14 cellular contexts compared by ENCODE assay signal in genomic region chr20:64164123-64164836, GRCh38.
A peak's percentile ranks its signal among the peaks of the same experiment; 100 is the strongest.
DNase-seq lines count a peak whose midpoint lies in the region; ATAC-seq lines count a peak whose summit lies in the region.
"Had no signal": no experiment of that assay in that cellular context is flagged by ENCODE, and none has a peak within 500 bp of the region (broad histone marks: within the 10 kb centered on the region; RNA-seq: fewer than 3 reads in every experiment).

Gene MYT1 (plus strand): TSS chr20:64164452. CDS start chr20:64198862, 34,410 bp downstream.

- peak within 1 kb of the TSS; percentile 47 for H3K27ac ChIP-seq in cingulate gyrus (ENCODE audit: low read depth, low read length)
- H3K27ac ChIP-seq: hepatocyte, lower lobe of right lung, SJSA1 had no signal

- DNase-seq in DMS 273 treated with DMSO at 0.1 percent for 48 hours (lab: John Stamatoyannopoulos, UW) (peak; percentile 76), NCI-H146 treated with DMSO at 0.1 percent for 48 hours (lab: John Stamatoyannopoulos, UW; ENCODE audit: unreplicated experiment) (peak; percentile 96), NCI-H524 treated with DMSO at 0.1 percent for 48 hours (lab: John Stamatoyannopoulos, UW) (peak; percentile 85), Ammon's horn (ENCODE audit: low spot score) (no peak)
- no peak for DNase-seq in stimulated activated naive CD4-positive, alpha-beta T cell treated with Interleukin-2 at 50 U/mL for 16 hours (lab: John Stamatoyannopoulos, UW)
- DNase-seq in stimulated activated CD4-positive, alpha-beta T cell treated with anti-CD3 and anti-CD28 coated beads, Interleukin-12 subunit alpha, Interleukin-12 subunit beta, amount 100 ng/mL, for 4 hours = no peak
- DNase-seq: lower lobe of right lung, MV-4-11 had no signal

- ATAC-seq in GM18498 (IDR thresholded peaks at IDR 0.05; ENCODE audit: unreplicated experiment) = no peak
- ATAC-seq: activated CD4-positive, CD25-positive, alpha-beta regulatory T cell treated with anti-CD3 and anti-CD28 coated beads, Interleukin-2, amount 50 U/mL, for 24 hours; activated T-helper 17 cell treated with anti-CD3 and anti-CD28 coated beads, Interleukin-2, amount 50 U/mL, for 72 hours; lower lobe of right lung had no signal

Comparison
In these comparisons a context has a peak if more than half of its experiments do, and no peak if none do; other contexts are left out.
1. DNase-seq: peak in DMS 273 treated with DMSO at 0.1 percent for 48 hours (single experiment), NCI-H146 treated with DMSO at 0.1 percent for 48 hours (single experiment) and NCI-H524 treated with DMSO at 0.1 percent for 48 hours (single experiment); none in stimulated activated naive CD4-positive, alpha-beta T cell treated with Interleukin-2 at 50 U/mL for 16 hours (single experiment), Ammon's horn (single experiment) and stimulated activated CD4-positive, alpha-beta T cell treated with anti-CD3 and anti-CD28 coated beads, Interleukin-12 subunit alpha, Interleukin-12 subunit beta, amount 100 ng/mL, for 4 hours (single experiment).